ENCODE assay signal across 21 cellular contexts in genomic region chr5:74173665-74174064, GRCh38.
"Had no signal": no experiment of that assay in that cellular context is flagged by ENCODE, and none has a peak within 500 bp of the region (broad histone marks: within the 10 kb centered on the region; RNA-seq: fewer than 3 reads in every experiment).

No MANE protein-coding gene starts in this region.

- H3K4me2 ChIP-seq: KMS-11, PC-9 had no signal

- H3K27me3 ChIP-seq: MG63 had no signal

- H3K4me3 ChIP-seq: MG63, PC-9 had no signal

- H3K36me3 ChIP-seq: MG63 had no signal

- H3K9ac ChIP-seq: KMS-11 had no signal

- DNase-seq: activated CD4-positive, alpha-beta T cell treated with anti-CD3 and anti-CD28 coated beads for 1 hour; activated CD4-positive, alpha-beta T cell treated with anti-CD3 and anti-CD28 coated beads, Interleukin-2, amount 10 ng/mL, durations not matched to agents 24 days and 14 days; activated CD4-positive, alpha-beta T cell treated with anti-CD3 and anti-CD28 coated beads, Interleukin-2, amount 50 U/mL, for 48 hours; activated CD8-positive, alpha-beta memory T cell treated with anti-CD3 and anti-CD28 coated beads, Interleukin-2, amount 10 ng/mL, durations not matched to agents 7 days and 5 days; activated gamma-delta T cell; activated naive CD4-positive, alpha-beta T cell treated with anti-CD3 and anti-CD28 coated beads for 36 hours; activated T-cell treated with anti-CD3 and anti-CD28 coated beads, Interleukin-2, amount 50 U/mL, for 24 hours; amygdala; MV-4-11; NCI-H1092 treated with DMSO at 0.1 percent for 48 hours; NCI-H1436; NCI-H1694 treated with DMSO at 0.1 percent for 48 hours; NCI-H2029 treated with DMSO at 0.1 percent for 48 hours; NCI-H345; NCI-H510A treated with DMSO at 0.1 percent for 48 hours; PC-9; SHP77 treated with DMSO at 0.1 percent for 48 hours; T-helper 17 cell; T-helper 9 cell had no signal

- H2AFZ ChIP-seq: PC-9 had no signal

- H3K27ac ChIP-seq: KMS-11, PC-9 had no signal

- H3K9me3 ChIP-seq: MG63 had no signal
